Comparison of ENCODE assay signal across 10 cellular contexts in genomic region chr1:176682830-176683229, GRCh38.
"Had no signal": no experiment of that assay in that cellular context is flagged by ENCODE, and none has a peak within 500 bp of the region (broad histone marks: within the 10 kb centered on the region; RNA-seq: fewer than 3 reads in every experiment).

No MANE protein-coding gene starts in this region.

- H3K9me3 ChIP-seq: HAP-1 had no signal

- H2AFZ ChIP-seq: GM23248 had no signal

- H3K4me1 ChIP-seq: HAP-1 had no signal

- H3K4me3 Mint-ChIP-seq: H9, HFFc6 had no signal

- DNase-seq: GM23248, GOT3, H7, H9, HCEC 1CT, HFFc6 had no signal

- H3K27ac Mint-ChIP-seq: H9, HFFc6 had no signal

- H3K4me3 ChIP-seq: GM23248, HAP-1 had no signal

- ATAC-seq: HCT116 had no signal

- FAIRE-seq: H1, H54 had no signal

- H3K36me3 ChIP-seq: HAP-1 had no signal

- H3K9me3 Mint-ChIP-seq: H9 had no signal

- H3K27ac ChIP-seq: GM23248 had no signal
